8 cellular contexts compared by ENCODE assay signal in genomic region chrX:48474127-48474526, GRCh38. TPM values are rescaled to one million over a fixed set of nuclear protein-coding genes. Genes with fewer than 3 reads are reported as not detected.
DNase-seq lines count a peak whose midpoint lies in the region; ATAC-seq and TF ChIP-seq lines count a peak whose summit lies in the region.
"Had no signal": no experiment of that assay in that cellular context is flagged by ENCODE, and none has a peak within 500 bp of the region (broad histone marks: within the 10 kb centered on the region; RNA-seq: fewer than 3 reads in every experiment).

No MANE protein-coding gene starts in this region.

- peak overlapping the region; percentile 98 for H3K27ac Mint-ChIP-seq in glutamatergic neuron (ENCODE audit: unreplicated experiment)

- DNase-seq in NT2/D1 (ENCODE audit: low read depth, low spot score) (no peak), glutamatergic neuron (no peak), NCI-H2107 (lab: John Stamatoyannopoulos, UW) (no peak), NCI-H2029 treated with DMSO at 0.1 percent for 48 hours (lab: John Stamatoyannopoulos, UW) (no peak)
- DNase-seq: activated CD4-positive, CD25-positive, alpha-beta regulatory T cell treated with anti-CD3 and anti-CD28 coated beads, Interleukin-2, amount 50 U/mL, for 72 hours had no signal

- H3K27me3 Mint-ChIP-seq in glutamatergic neuron (ENCODE audit: unreplicated experiment), result peaks cover 17% of the 10 kb centered on the region

- H3K9ac ChIP-seq in NT2/D1 (ENCODE audit: insufficient read length, low read depth), result peak overlapping the region; percentile 63

- H3K27me3 ChIP-seq in NT2/D1 (ENCODE audit: insufficient read depth, insufficient read length), result no peaks in the 10 kb centered on the region

- H3K36me3 ChIP-seq in NT2/D1 (ENCODE audit: insufficient read depth, insufficient read length, low read length), result peaks cover 17% of the 10 kb centered on the region

- no peaks in the 10 kb centered on the region for H3K9me3 ChIP-seq in NT2/D1 (ENCODE audit: insufficient read depth, low read length)

- peaks cover 26% of the 10 kb centered on the region for H3K9me3 Mint-ChIP-seq in glutamatergic neuron (ENCODE audit: unreplicated experiment)

- no peaks in the 10 kb centered on the region for H3K36me3 Mint-ChIP-seq in glutamatergic neuron (ENCODE audit: unreplicated experiment)

- ATAC-seq in GM18870 (IDR thresholded peaks at IDR 0.05; ENCODE audit: unreplicated experiment), result no peak
- ATAC-seq: sciatic nerve had no signal

- H3K4me1 Mint-ChIP-seq in glutamatergic neuron (ENCODE audit: low read depth, unreplicated experiment), result peaks cover 39% of the 10 kb centered on the region

- peak overlapping the region; percentile 66 for H3K4me3 Mint-ChIP-seq in glutamatergic neuron (ENCODE audit: unreplicated experiment)

- no peak overlapping the region for H3K4me3 ChIP-seq in NT2/D1 (ENCODE audit: insufficient read length, low read depth)

- peak; percentile 46; the same call in 2 of the 3 replicates for TF ChIP-seq CTCF in GM12872 (IDR thresholded peaks at IDR 0.05; ENCODE audit: insufficient read depth, low read depth, low read length)
- TF ChIP-seq CTCF in glutamatergic neuron (IDR thresholded peaks at IDR 0.05; ENCODE audit: partially characterized antibody, unreplicated experiment), result no peak

- H3K4me1 ChIP-seq in NT2/D1 (ENCODE audit: insufficient read depth, insufficient read length), result peaks cover 15% of the 10 kb centered on the region

RNA-seq across cellular contexts. Expression of gene FTSJ1, which starts 1.9 kb away (rescaled TPM):
- 87.6 TPM for total RNA-seq in glutamatergic neuron (ENCODE audit: unreplicated experiment)

RNA-seq across cellular contexts. Expression of gene SLC38A5, which starts 4.1 kb away (rescaled TPM):
- total RNA-seq in glutamatergic neuron (ENCODE audit: unreplicated experiment), result 136 TPM

RNA-seq across cellular contexts. Expression of gene PORCN, which starts 34.7 kb away (rescaled TPM):
- total RNA-seq in glutamatergic neuron (ENCODE audit: unreplicated experiment), result 18.6 TPM

RNA-seq across cellular contexts. Expression of gene EBP, which starts 47.5 kb away (rescaled TPM):
- 132 TPM for total RNA-seq in glutamatergic neuron (ENCODE audit: unreplicated experiment)
